ENCODE assay signal across 10 cellular contexts in the genomic region with DNA sequence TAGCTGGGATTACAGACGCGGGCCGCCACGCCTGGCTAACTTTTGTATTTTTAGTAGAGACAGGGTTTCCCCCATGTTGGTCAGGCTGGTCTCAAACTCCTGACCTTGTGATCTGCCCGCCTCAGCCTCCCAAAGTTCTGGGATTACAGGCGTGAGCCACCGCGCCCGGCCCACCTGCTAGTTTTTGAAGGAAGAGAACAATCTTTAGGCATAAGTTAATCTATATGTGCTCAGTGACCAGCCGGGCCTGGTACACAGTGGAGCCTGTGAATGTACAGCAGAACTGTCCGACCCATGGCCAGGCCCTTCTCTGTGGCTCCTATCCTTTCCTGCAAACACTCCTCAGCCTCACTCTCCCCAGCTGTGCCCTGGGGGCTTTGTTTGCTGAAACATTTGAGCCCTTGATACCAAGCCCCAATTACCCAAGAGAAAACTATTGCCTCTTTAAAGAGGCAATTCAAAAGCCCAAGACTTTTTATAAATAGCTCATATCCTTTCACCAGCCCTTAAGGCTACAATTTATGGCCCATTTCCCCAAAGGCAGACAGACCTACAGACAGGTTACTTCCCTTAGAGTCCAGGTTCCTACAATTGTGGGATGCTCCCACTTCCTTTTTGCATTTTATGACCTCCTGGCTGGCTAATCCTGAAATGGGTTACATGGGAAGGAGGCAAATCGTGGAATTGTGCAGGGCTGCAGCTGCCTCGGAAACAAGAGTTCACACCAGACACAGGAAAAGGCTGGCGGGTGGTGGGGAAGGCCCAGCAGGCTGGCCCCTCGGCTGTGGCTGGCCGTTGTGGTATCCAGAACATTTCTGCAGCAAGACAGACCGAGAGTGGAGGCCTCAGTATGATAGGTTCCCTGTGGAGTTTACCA. TPM values are rescaled to one million over a fixed set of nuclear protein-coding genes. Genes with fewer than 3 reads are reported as not detected.
DNase-seq lines count a peak whose midpoint lies in the region; ATAC-seq and TF ChIP-seq lines count a peak whose summit lies in the region.
"Had no signal": no experiment of that assay in that cellular context is flagged by ENCODE, and none has a peak within 500 bp of the region (broad histone marks: within the 10 kb centered on the region; RNA-seq: fewer than 3 reads in every experiment).

No MANE protein-coding gene starts in this region.

- H3K36me3 ChIP-seq in H7 (replicated peaks; ENCODE audit: control insufficient read depth, insufficient read depth, low read length) (peaks cover 7% of the 10 kb centered on the region), mucosa of stomach (ENCODE audit: control insufficient read depth, insufficient read depth, low read length) (no peaks in the 10 kb centered on the region), esophagus muscularis mucosa (no peaks in the 10 kb centered on the region)

- intact Hi-C loops in esophagus muscularis mucosa (cut with DNase I) = no loop called here

- H3K27ac ChIP-seq in esophagus muscularis mucosa (replicated peaks in 1 of 4) = no peak overlapping the region

- no peaks in the 10 kb centered on the region for H3K9me3 ChIP-seq in mucosa of stomach (ENCODE audit: control insufficient read depth, low read length)
- H3K9me3 ChIP-seq in esophagus muscularis mucosa = no peaks in the 10 kb centered on the region

- H3K27me3 ChIP-seq in H7 (ENCODE audit: control insufficient read depth, insufficient read depth, low read length) (no peaks in the 10 kb centered on the region), mucosa of stomach (ENCODE audit: control insufficient read depth, insufficient read depth, low read length) (no peaks in the 10 kb centered on the region), esophagus muscularis mucosa (no peaks in the 10 kb centered on the region)

- in situ Hi-C loops in SK-MEL-5 (cut with HindIII; ENCODE audit: low pct_unique_long_range_greater_than_20kb, low sequenced_read_pairs) = no loop called here

- no peak for TF ChIP-seq POLR2A in esophagus muscularis mucosa (IDR thresholded peaks at IDR 0.05; ENCODE audit: low read depth)

- peak; percentile 32 for DNase-seq in H7
- peak; percentile 14 for DNase-seq in SK-MEL-5 (ENCODE audit: low read depth, low spot score)
- no peak for DNase-seq in T-helper 1 cell
- DNase-seq in NCI-H774 (lab: John Stamatoyannopoulos, UW) = no peak
- DNase-seq in esophagus muscularis mucosa (ENCODE audit: extremely low spot score) = no peak
- DNase-seq: activated T-cell treated with anti-CD3 and anti-CD28 coated beads for 4 hours, cortex of kidney had no signal

- H3K4me1 ChIP-seq in mucosa of stomach (ENCODE audit: control insufficient read depth, insufficient read depth, low read length) (peaks cover 17% of the 10 kb centered on the region), esophagus muscularis mucosa (peaks cover 0 to 10% (median 7%) of the 10 kb centered on the region in 4 donors)

- no peak for TF ChIP-seq CTCF in esophagus muscularis mucosa (IDR thresholded peaks at IDR 0.05)

- no peak for TF ChIP-seq EP300 in esophagus muscularis mucosa (IDR thresholded peaks at IDR 0.05)

- peak overlapping the region; percentile 5 for H3K9ac ChIP-seq in mucosa of stomach (ENCODE audit: low read length)

- ATAC-seq in GM18907 (IDR thresholded peaks at IDR 0.05; ENCODE audit: unreplicated experiment) (peak; percentile 78), HG02610 (IDR thresholded peaks at IDR 0.05; ENCODE audit: unreplicated experiment) (no peak)

- WGBS in esophagus muscularis mucosa = 86% methylated on average over 16 of the region's 17 CpGs

- H3K4me3 ChIP-seq in H7 (ENCODE audit: insufficient read depth, low read depth, low read length) = no peak overlapping the region
- H3K4me3 ChIP-seq in mucosa of stomach (ENCODE audit: low read length) = no peak overlapping the region
- H3K4me3 ChIP-seq in esophagus muscularis mucosa = no peak overlapping the region

RNA-seq across cellular contexts. Expression of gene SPRY4, which starts 37.5 kb away (rescaled TPM):
- total RNA-seq in H7 (2014; rRNA removed; shearing (Covaris generic)) = 71.7 and 93.3 TPM in 2 replicates
- 27.0 and 33.6 TPM in 2 replicates for total RNA-seq in SK-MEL-5 (2014; rRNA removed; shearing (Covaris generic))
- polyA plus RNA-seq in SK-MEL-5 (2015; cell fraction: cytosol; rRNA removed) = 91.2 and 111 TPM in 2 replicates
- polyA plus RNA-seq in SK-MEL-5 (2015; cell fraction: nucleus; rRNA removed) = 146 and 165 TPM in 2 replicates
- 10 to 100 TPM; 15.4 to 29.0 (median 24.5) TPM for total RNA-seq in esophagus muscularis mucosa

Comparison
In these comparisons a context has a peak if more than half of its experiments do, and no peak if none do; other contexts are left out.
1. DNase-seq: peak in H7 (single experiment) and SK-MEL-5 (single experiment); none in T-helper 1 cell (0 of 5), NCI-H774 (single experiment) and esophagus muscularis mucosa (single experiment).